Comparison of ENCODE assay signal across 22 cellular contexts in the genomic region with DNA sequence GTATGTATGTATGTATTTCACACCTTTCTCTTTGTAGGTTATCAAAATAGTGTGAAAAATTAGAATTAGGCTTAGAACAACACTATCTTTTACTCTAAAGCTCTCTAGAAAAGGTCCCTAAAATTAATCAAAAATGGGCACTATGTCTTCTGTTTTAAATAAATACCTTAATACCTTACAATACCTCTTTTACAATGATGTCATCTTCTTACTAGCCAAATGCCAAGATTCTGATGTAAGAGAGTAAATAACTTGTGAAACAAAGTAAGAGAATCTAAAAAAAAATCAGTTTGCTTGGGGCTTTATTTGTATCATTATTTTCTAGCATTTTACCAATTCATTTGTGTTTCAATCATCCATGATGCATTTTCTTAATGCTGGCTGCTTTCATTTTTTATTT.
A peak's percentile ranks its signal among the peaks of the same experiment; 100 is the strongest.
DNase-seq lines count a peak whose midpoint lies in the region; ATAC-seq, FAIRE-seq and TF ChIP-seq lines count a peak whose summit lies in the region.
"Had no signal": no experiment of that assay in that cellular context is flagged by ENCODE, and none has a peak within 500 bp of the region (broad histone marks: within the 10 kb centered on the region; RNA-seq: fewer than 3 reads in every experiment).

No MANE protein-coding gene starts in this region.

- POLR2A ChIA-PET in SK-N-SH (lab: Yijun Ruan, JAX) = no interaction called here
- POLR2A ChIA-PET in HEK293 (lab: Yijun Ruan, JAX) = no interaction called here

- no peaks in the 10 kb centered on the region for H3K36me3 ChIP-seq in SK-N-SH (replicated peaks in 1 of 2; ENCODE audit: control insufficient read depth in 1 of 2, insufficient read depth in 2 of 2, low read length in 1 of 2)
- no peaks in the 10 kb centered on the region for H3K36me3 ChIP-seq in HEK293 (ENCODE audit: control insufficient read depth in 2 of 2, insufficient read depth in 1 of 2, low read length in 2 of 2)
- H3K36me3 ChIP-seq in bronchial epithelial cell (ENCODE audit: control insufficient read depth, insufficient read depth, low read length) = no peaks in the 10 kb centered on the region
- H3K36me3 ChIP-seq: BE2C, HAP-1 had no signal

- H3K27ac ChIP-seq in SK-N-SH (ENCODE audit: low read depth in 2 of 2, low read length in 1 of 2) (peak overlapping the region in 1 of 2 experiments; percentile 10; a peak in 1 of 4 replicates), HEK293 (ENCODE audit: extremely low read depth, low read depth, low read length) (no peak overlapping the region)
- H3K27ac ChIP-seq: 22Rv1, GM23248 had no signal

- DNase-seq in SK-N-SH = no peak
- DNase-seq in bronchial epithelial cell (ENCODE audit: low read depth) = peak; percentile 2
- no peak for DNase-seq in effector CD4-positive, alpha-beta T cell
- DNase-seq in Ammon's horn (ENCODE audit: low spot score) = no peak
- DNase-seq: BE2C; C1 segment of cervical spinal cord; CD4-positive, CD25-positive, alpha-beta regulatory T cell; CD8-positive, alpha-beta memory T cell; COR-L47; DMS 273 treated with DMSO at 0.1 percent for 48 hours; DMS53; DND-41; EL; GM23248; KG1 had no signal

- no peak for TF ChIP-seq CTCF in SK-N-SH (IDR thresholded peaks at IDR 0.05)
- TF ChIP-seq CTCF in HEK293 (tag by site-specific recombination; IDR thresholded peaks at IDR 0.05) = no peak
- no peak for TF ChIP-seq CTCF in bronchial epithelial cell (IDR thresholded peaks at IDR 0.05; ENCODE audit: insufficient read depth, low read length, severe bottlenecking)

- peaks cover 0 to 11% of the 10 kb centered on the region in 2 experiments; a peak in 2 of 4 replicates for H3K4me1 ChIP-seq in SK-N-SH (ENCODE audit: control insufficient read depth in 1 of 2, insufficient read depth in 2 of 2, low read depth in 1 of 2, low read length in 1 of 2)
- H3K4me1 ChIP-seq in HEK293 (ENCODE audit: control insufficient read depth, insufficient read depth, low read length) = no peaks in the 10 kb centered on the region
- H3K4me1 ChIP-seq: BE2C, HAP-1 had no signal

- H3K9me3 ChIP-seq in SK-N-SH (no peaks in the 10 kb centered on the region), HEK293 (ENCODE audit: control insufficient read depth, insufficient read depth, low read depth, low read length) (no peaks in the 10 kb centered on the region)
- H3K9me3 ChIP-seq: BE2C, HAP-1 had no signal

- CTCF ChIA-PET in SK-N-SH (lab: Yijun Ruan, JAX) (no interaction called here), HEK293 (lab: Yijun Ruan, JAX) (no interaction called here)

- H3K4me2 ChIP-seq in SK-N-SH = no peak overlapping the region

- TF ChIP-seq EP300 in SK-N-SH (IDR thresholded peaks at IDR 0.05; ENCODE audit: borderline replicate concordance in 1 of 2, low read depth in 1 of 2, low read length in 1 of 2) = no peak

- no peak for TF ChIP-seq RAD21 in SK-N-SH (IDR thresholded peaks at IDR 0.05; ENCODE audit: low read length)

- H2AFZ ChIP-seq in SK-N-SH (ENCODE audit: low read depth) = 0 out of 2 replicates have a peak overlapping the region, but pooled peaks have one; percentile 76
- H2AFZ ChIP-seq: GM23248 had no signal

- peaks cover 11% of the 10 kb centered on the region for H3F3A ChIP-seq in SK-N-SH (replicated peaks; ENCODE audit: insufficient read depth)

- H3K9me2 ChIP-seq in SK-N-SH = no peaks in the 10 kb centered on the region

- no peak for ATAC-seq in SK-N-SH treated with all-trans-retinoic acid at 6 μM for 48 hours
- ATAC-seq in HG02678 (IDR thresholded peaks at IDR 0.05; ENCODE audit: unreplicated experiment) = no peak
- ATAC-seq: GM12878 had no signal

- no peaks in the 10 kb centered on the region for H3K79me2 ChIP-seq in SK-N-SH (ENCODE audit: insufficient read depth)

- H3K27me3 ChIP-seq in SK-N-SH (ENCODE audit: insufficient read depth) = no peaks in the 10 kb centered on the region
- no peaks in the 10 kb centered on the region for H3K27me3 ChIP-seq in bronchial epithelial cell (ENCODE audit: control insufficient read depth, insufficient read depth, low read length)
- H3K27me3 ChIP-seq: BE2C had no signal

- H4K20me1 ChIP-seq in SK-N-SH (ENCODE audit: insufficient read depth) = no peaks in the 10 kb centered on the region

- H3K4me3 ChIP-seq in SK-N-SH (ENCODE audit: low read depth in 2 of 2, low read length in 1 of 2) (no peak overlapping the region), HEK293 (ENCODE audit: low read depth, low read length) (no peak overlapping the region), bronchial epithelial cell (ENCODE audit: low read depth, low read length) (no peak overlapping the region)
- H3K4me3 ChIP-seq: GM12878, GM23248, HAP-1 had no signal

- H3K9ac ChIP-seq in SK-N-SH = no peak overlapping the region
- H3K9ac ChIP-seq: GM23248 had no signal

- FAIRE-seq in bronchial epithelial cell (lab: Jason Lieb, UNC) = no peak
- FAIRE-seq: GM12878, HTR-8/SVneo had no signal

TF ChIP-seq in SK-N-SH, 30 proteins besides CTCF, POLR2A, EP300 and RAD21 (continues in another document):
- TF ChIP-seq SMC3 (IDR thresholded peaks at IDR 0.05; ENCODE audit: low read depth, low read length) (no peak), GATA2 (CRISPR knock-in tag; IDR thresholded peaks at IDR 0.05) (no peak), GABPA (IDR thresholded peaks at IDR 0.05; ENCODE audit: low read depth) (no peak), POLR2AphosphoS5 (IDR thresholded peaks at IDR 0.05; ENCODE audit: low read depth, low read length) (no peak)
- TF ChIP-seq, protein P1, sequence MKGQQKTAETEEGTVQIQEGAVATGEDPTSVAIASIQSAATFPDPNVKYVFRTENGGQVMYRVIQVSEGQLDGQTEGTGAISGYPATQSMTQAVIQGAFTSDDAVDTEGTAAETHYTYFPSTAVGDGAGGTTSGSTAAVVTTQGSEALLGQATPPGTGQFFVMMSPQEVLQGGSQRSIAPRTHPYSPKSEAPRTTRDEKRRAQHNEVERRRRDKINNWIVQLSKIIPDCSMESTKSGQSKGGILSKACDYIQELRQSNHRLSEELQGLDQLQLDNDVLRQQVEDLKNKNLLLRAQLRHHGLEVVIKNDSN (IDR thresholded peaks at IDR 0.05; ENCODE audit: borderline replicate concordance, low read depth) = no peak
- TF ChIP-seq, protein P2, sequence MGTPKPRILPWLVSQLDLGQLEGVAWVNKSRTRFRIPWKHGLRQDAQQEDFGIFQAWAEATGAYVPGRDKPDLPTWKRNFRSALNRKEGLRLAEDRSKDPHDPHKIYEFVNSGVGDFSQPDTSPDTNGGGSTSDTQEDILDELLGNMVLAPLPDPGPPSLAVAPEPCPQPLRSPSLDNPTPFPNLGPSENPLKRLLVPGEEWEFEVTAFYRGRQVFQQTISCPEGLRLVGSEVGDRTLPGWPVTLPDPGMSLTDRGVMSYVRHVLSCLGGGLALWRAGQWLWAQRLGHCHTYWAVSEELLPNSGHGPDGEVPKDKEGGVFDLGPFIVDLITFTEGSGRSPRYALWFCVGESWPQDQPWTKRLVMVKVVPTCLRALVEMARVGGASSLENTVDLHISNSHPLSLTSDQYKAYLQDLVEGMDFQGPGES (IDR thresholded peaks at IDR 0.05; ENCODE audit: low read depth, low read length) = no peak

TF ChIP-seq in SK-N-SH treated with all-trans-retinoic acid at 6 μM for 48 hours, 23 proteins besides CTCF, POLR2A, EP300 and RAD21 (continues in another document):
- TF ChIP-seq, protein P3, sequence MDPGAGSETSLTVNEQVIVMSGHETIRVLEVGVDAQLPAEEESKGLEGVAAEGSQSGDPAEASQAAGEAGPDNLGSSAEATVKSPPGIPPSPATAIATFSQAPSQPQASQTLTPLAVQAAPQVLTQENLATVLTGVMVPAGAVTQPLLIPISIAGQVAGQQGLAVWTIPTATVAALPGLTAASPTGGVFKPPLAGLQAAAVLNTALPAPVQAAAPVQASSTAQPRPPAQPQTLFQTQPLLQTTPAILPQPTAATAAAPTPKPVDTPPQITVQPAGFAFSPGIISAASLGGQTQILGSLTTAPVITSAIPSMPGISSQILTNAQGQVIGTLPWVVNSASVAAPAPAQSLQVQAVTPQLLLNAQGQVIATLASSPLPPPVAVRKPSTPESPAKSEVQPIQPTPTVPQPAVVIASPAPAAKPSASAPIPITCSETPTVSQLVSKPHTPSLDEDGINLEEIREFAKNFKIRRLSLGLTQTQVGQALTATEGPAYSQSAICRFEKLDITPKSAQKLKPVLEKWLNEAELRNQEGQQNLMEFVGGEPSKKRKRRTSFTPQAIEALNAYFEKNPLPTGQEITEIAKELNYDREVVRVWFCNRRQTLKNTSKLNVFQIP (CRISPR knock-in tag; IDR thresholded peaks at IDR 0.05; ENCODE audit: borderline replicate concordance, low read depth) = no peak

TF ChIP-seq in HEK293, 187 proteins besides CTCF, POLR2A, EP300 and RAD21:
- TF ChIP-seq, protein P4, sequence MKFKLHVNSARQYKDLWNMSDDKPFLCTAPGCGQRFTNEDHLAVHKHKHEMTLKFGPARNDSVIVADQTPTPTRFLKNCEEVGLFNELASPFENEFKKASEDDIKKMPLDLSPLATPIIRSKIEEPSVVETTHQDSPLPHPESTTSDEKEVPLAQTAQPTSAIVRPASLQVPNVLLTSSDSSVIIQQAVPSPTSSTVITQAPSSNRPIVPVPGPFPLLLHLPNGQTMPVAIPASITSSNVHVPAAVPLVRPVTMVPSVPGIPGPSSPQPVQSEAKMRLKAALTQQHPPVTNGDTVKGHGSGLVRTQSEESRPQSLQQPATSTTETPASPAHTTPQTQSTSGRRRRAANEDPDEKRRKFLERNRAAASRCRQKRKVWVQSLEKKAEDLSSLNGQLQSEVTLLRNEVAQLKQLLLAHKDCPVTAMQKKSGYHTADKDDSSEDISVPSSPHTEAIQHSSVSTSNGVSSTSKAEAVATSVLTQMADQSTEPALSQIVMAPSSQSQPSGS (tag by site-specific recombination; IDR thresholded peaks at IDR 0.05; ENCODE audit: low read depth) = peak; percentile 70
- TF ChIP-seq, protein P5, sequence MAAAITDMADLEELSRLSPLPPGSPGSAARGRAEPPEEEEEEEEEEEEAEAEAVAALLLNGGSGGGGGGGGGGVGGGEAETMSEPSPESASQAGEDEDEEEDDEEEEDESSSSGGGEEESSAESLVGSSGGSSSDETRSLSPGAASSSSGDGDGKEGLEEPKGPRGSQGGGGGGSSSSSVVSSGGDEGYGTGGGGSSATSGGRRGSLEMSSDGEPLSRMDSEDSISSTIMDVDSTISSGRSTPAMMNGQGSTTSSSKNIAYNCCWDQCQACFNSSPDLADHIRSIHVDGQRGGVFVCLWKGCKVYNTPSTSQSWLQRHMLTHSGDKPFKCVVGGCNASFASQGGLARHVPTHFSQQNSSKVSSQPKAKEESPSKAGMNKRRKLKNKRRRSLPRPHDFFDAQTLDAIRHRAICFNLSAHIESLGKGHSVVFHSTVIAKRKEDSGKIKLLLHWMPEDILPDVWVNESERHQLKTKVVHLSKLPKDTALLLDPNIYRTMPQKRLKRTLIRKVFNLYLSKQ (tag by site-specific recombination; IDR thresholded peaks at IDR 0.05; ENCODE audit: borderline replicate concordance) = no peak
- TF ChIP-seq HOXD13 (CRISPR knock-in tag; IDR thresholded peaks at IDR 0.05; ENCODE audit: borderline replicate concordance) (no peak), ZNF791 (tag by site-specific recombination; IDR thresholded peaks at IDR 0.05) (no peak), ZNF354C (tag by site-specific recombination; IDR thresholded peaks at IDR 0.05; ENCODE audit: borderline replicate concordance, low read depth) (no peak), ZNF707 (tag by site-specific recombination; IDR thresholded peaks at IDR 0.05) (no peak), ZNF785 (tag by site-specific recombination; IDR thresholded peaks at IDR 0.05) (no peak)
TF ChIP-seq in HEK293: peak in this region for 1.
